2 cellular contexts compared by ENCODE assay signal in the genomic region with DNA sequence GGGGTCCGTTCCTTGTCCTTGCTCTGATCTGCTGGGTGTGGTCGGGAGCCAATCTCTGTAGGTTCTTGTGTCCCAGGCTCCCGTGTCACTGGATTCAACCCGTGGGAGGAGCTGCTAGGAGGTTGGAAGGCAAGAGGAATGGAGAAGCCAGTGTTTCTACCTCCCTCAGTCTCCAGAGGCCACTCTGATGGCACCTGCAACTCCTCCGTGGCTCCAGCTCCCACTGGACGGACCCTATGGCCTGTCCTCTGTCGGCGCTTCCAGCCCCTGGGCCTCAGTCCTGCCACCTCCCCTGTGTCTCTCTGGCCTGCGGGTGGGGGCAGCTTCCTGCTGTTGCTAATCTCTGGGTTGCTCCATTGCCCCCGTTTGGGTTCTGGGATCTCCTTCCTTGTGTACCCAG.
TF ChIP-seq lines count a peak whose summit lies in the region.

No MANE protein-coding gene starts in this region.

TF ChIP-seq in endothelial cell of umbilical vein, 7 proteins besides CTCF, POLR2A, EP300 and RAD21:
- TF ChIP-seq EZH2 (IDR thresholded peaks at IDR 0.05; ENCODE audit: borderline replicate concordance, low read depth, low read length, severe bottlenecking) = no peak
- no peak for TF ChIP-seq POLR2AphosphoS5 (IDR thresholded peaks at IDR 0.05; ENCODE audit: insufficient read depth, low read depth, low read length)

TF ChIP-seq in neural cell, 6 proteins besides CTCF, POLR2A, EP300 and RAD21:
- no peak for TF ChIP-seq EZH2 (IDR thresholded peaks at IDR 0.05; ENCODE audit: borderline replicate concordance, insufficient read depth, low read length, poor library complexity, severe bottlenecking)
- no peak for TF ChIP-seq REST (IDR thresholded peaks at IDR 0.05; ENCODE audit: borderline replicate concordance)
- TF ChIP-seq TAF1 (IDR thresholded peaks at IDR 0.05; ENCODE audit: low read depth) = no peak
- no peak for TF ChIP-seq MXI1 (conservative IDR thresholded peaks at IDR 0.05; ENCODE audit: poor library complexity, severe bottlenecking)
- no peak for TF ChIP-seq POLR2AphosphoS5 (IDR thresholded peaks at IDR 0.05)
- no peak for TF ChIP-seq SMC3 (conservative IDR thresholded peaks at IDR 0.05; ENCODE audit: poor library complexity)
